In genomic region chr6:161128680-161129196, GRCh38 we compare ENCODE assay signal across 11 cellular contexts.
DNase-seq lines count a peak whose midpoint lies in the region; ATAC-seq and TF ChIP-seq lines count a peak whose summit lies in the region.
"Had no signal": no experiment of that assay in that cellular context is flagged by ENCODE, and none has a peak within 500 bp of the region (broad histone marks: within the 10 kb centered on the region; RNA-seq: fewer than 3 reads in every experiment).

No MANE protein-coding gene starts in this region.

- no TSS peak for BruUV-seq in MCF 10A (replicated peaks; lab: Mats Ljungman, UMichigan)

- H3K4me3 ChIP-seq in breast epithelium, result no peak overlapping the region
- no peak overlapping the region for H3K4me3 ChIP-seq in fibroblast of villous mesenchyme (ENCODE audit: low read depth, low read length)
- no peak overlapping the region for H3K4me3 ChIP-seq in lower leg skin (ENCODE audit: low read depth, poor library complexity, severe bottlenecking)
- H3K4me3 ChIP-seq: ascending aorta had no signal

- no peak overlapping the region for H3K4me3 Mint-ChIP-seq in MCF 10A (ENCODE audit: unreplicated experiment)
- H3K4me3 Mint-ChIP-seq in stimulated activated naive CD8-positive, alpha-beta T cell treated with anti-CD3 and anti-CD28 coated beads, Interleukin-15, amount 100 ng/mL, for 72 hours, result peak overlapping the region in 1 of 2 donors; percentile 12

- ATAC-seq in stimulated activated naive CD8-positive, alpha-beta T cell treated with anti-CD3 and anti-CD28 coated beads, Interleukin-15, amount 100 ng/mL, for 72 hours, result peak; percentile 74
- ATAC-seq in HG03565 (IDR thresholded peaks at IDR 0.05; ENCODE audit: unreplicated experiment), result no peak

- H3K4me1 Mint-ChIP-seq in MCF 10A (ENCODE audit: insufficient read depth, unreplicated experiment), result no peaks in the 10 kb centered on the region
- peaks cover 30% of the 10 kb centered on the region for H3K4me1 Mint-ChIP-seq in stimulated activated naive CD8-positive, alpha-beta T cell treated with anti-CD3 and anti-CD28 coated beads, Interleukin-15, amount 100 ng/mL, for 72 hours

- H3K27me3 Mint-ChIP-seq in MCF 10A (ENCODE audit: insufficient read depth, unreplicated experiment), result no peaks in the 10 kb centered on the region
- no peaks in the 10 kb centered on the region for H3K27me3 Mint-ChIP-seq in stimulated activated naive CD8-positive, alpha-beta T cell treated with anti-CD3 and anti-CD28 coated beads, Interleukin-15, amount 100 ng/mL, for 72 hours

- no peaks in the 10 kb centered on the region for H3K27me3 ChIP-seq in breast epithelium
- H3K27me3 ChIP-seq: ascending aorta had no signal

- no peaks in the 10 kb centered on the region for H3K36me3 ChIP-seq in breast epithelium

- H3K9me3 ChIP-seq in breast epithelium, result peaks cover 0 to 10% of the 10 kb centered on the region in 2 donors

- DNase-seq in MCF 10A (ENCODE audit: unreplicated experiment) (peak; percentile 33), breast epithelium (ENCODE audit: low spot score in 2 of 2) (no peak), fibroblast of villous mesenchyme (ENCODE audit: low read depth) (peak; percentile 49), T-helper 9 cell (no peak), lower leg skin (ENCODE audit: low spot score in 2 of 2) (no peak)
- DNase-seq in activated T-cell treated with anti-CD3 and anti-CD28 coated beads, Interleukin-2, amount 50 U/mL, for 48 hours, result peak; percentile 66 to 70
- DNase-seq in stimulated activated naive CD8-positive, alpha-beta T cell treated with anti-CD3 and anti-CD28 coated beads, Interleukin-15, amount 100 ng/mL, for 72 hours, result no peak
- DNase-seq: NCI-H1092 treated with DMSO at 0.1 percent for 48 hours, posterior cingulate gyrus had no signal

- TF ChIP-seq CTCF in MCF 10A (IDR thresholded peaks at IDR 0.05; ENCODE audit: unreplicated experiment) (no peak), breast epithelium (IDR thresholded peaks at IDR 0.05) (no peak), fibroblast of villous mesenchyme (IDR thresholded peaks at IDR 0.05; ENCODE audit: insufficient read depth, low read depth, low read length) (no peak), lower leg skin (IDR thresholded peaks at IDR 0.05) (no peak)

- TF ChIP-seq POLR2A in breast epithelium (IDR thresholded peaks at IDR 0.05), result no peak
- TF ChIP-seq POLR2A in lower leg skin (IDR thresholded peaks at IDR 0.05), result no peak

- intact Hi-C loops in MCF 10A (cut with micrococcal nuclease), result no loop called here
- intact Hi-C loops in breast epithelium (cut with DNase I; ENCODE audit: low total_unique reads), result no loop called here
- intact Hi-C loops in lower leg skin (cut with DNase I; ENCODE audit: low total_unique reads), result no loop called here

- CTCF ChIA-PET in MCF 10A (lab: Yijun Ruan, JAX), result interaction anchor here (0.6 kb wide), 1 partner anchor 13 kb away, joined by 5 read pairs; no protein-coding TSS in a partner anchor

- POLR2A ChIA-PET in MCF 10A (lab: Yijun Ruan, JAX), result no interaction called here

- 90 to 96% methylated on average over 12 of the region's 12 CpGs for WGBS in lower leg skin, 2 donors

- H3K9me3 Mint-ChIP-seq in MCF 10A (ENCODE audit: unreplicated experiment), result peaks cover 7% of the 10 kb centered on the region
- peaks cover 14 to 17% of the 10 kb centered on the region in 2 donors for H3K9me3 Mint-ChIP-seq in stimulated activated naive CD8-positive, alpha-beta T cell treated with anti-CD3 and anti-CD28 coated beads, Interleukin-15, amount 100 ng/mL, for 72 hours

- peaks cover 14% of the 10 kb centered on the region for H3K36me3 Mint-ChIP-seq in MCF 10A (ENCODE audit: insufficient read depth, unreplicated experiment)

- H3K4me1 ChIP-seq in breast epithelium, result no peaks in the 10 kb centered on the region
- H3K4me1 ChIP-seq: ascending aorta had no signal

- H3K27ac Mint-ChIP-seq in MCF 10A (ENCODE audit: low read depth, unreplicated experiment), result no peak overlapping the region
- peak overlapping the region; percentile 82 to 90 for H3K27ac Mint-ChIP-seq in stimulated activated naive CD8-positive, alpha-beta T cell treated with anti-CD3 and anti-CD28 coated beads, Interleukin-15, amount 100 ng/mL, for 72 hours

- H3K27ac ChIP-seq in breast epithelium, result no peak overlapping the region
- H3K27ac ChIP-seq: ascending aorta had no signal

Comparison
In these comparisons a context has a peak if more than half of its experiments do, and no peak if none do; other contexts are left out.
1. DNase-seq: peak in MCF 10A (single experiment), activated T-cell treated with anti-CD3 and anti-CD28 coated beads, Interleukin-2, amount 50 U/mL, for 48 hours (2 of 2) and fibroblast of villous mesenchyme (single experiment); none in breast epithelium (0 of 2), stimulated activated naive CD8-positive, alpha-beta T cell treated with anti-CD3 and anti-CD28 coated beads, Interleukin-15, amount 100 ng/mL, for 72 hours (0 of 2), T-helper 9 cell (single experiment) and lower leg skin (0 of 2).